In genomic region chr21:36699026-36699545, GRCh38 we compare ENCODE assay signal across 1 cellular context.
TF ChIP-seq lines count a peak whose summit lies in the region.

TSS of gene SIM2 (plus strand) at chr21:36699115. CDS start at chr21:36699747, 632 bp downstream.

TF ChIP-seq in SK-N-SH treated with all-trans-retinoic acid at 6 μM for 48 hours, 23 proteins besides CTCF, POLR2A, EP300 and RAD21 (continued from another document):
- TF ChIP-seq, protein P1, sequence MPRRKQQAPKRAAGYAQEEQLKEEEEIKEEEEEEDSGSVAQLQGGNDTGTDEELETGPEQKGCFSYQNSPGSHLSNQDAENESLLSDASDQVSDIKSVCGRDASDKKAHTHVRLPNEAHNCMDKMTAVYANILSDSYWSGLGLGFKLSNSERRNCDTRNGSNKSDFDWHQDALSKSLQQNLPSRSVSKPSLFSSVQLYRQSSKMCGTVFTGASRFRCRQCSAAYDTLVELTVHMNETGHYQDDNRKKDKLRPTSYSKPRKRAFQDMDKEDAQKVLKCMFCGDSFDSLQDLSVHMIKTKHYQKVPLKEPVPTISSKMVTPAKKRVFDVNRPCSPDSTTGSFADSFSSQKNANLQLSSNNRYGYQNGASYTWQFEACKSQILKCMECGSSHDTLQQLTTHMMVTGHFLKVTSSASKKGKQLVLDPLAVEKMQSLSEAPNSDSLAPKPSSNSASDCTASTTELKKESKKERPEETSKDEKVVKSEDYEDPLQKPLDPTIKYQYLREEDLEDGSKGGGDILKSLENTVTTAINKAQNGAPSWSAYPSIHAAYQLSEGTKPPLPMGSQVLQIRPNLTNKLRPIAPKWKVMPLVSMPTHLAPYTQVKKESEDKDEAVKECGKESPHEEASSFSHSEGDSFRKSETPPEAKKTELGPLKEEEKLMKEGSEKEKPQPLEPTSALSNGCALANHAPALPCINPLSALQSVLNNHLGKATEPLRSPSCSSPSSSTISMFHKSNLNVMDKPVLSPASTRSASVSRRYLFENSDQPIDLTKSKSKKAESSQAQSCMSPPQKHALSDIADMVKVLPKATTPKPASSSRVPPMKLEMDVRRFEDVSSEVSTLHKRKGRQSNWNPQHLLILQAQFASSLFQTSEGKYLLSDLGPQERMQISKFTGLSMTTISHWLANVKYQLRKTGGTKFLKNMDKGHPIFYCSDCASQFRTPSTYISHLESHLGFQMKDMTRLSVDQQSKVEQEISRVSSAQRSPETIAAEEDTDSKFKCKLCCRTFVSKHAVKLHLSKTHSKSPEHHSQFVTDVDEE (CRISPR knock-in tag; IDR thresholded peaks at IDR 0.05), result no peak
